In genomic region chr12:121802843-121803698, GRCh38 we compare ENCODE assay signal across 1 cellular context.
TF ChIP-seq lines count a peak whose summit lies in the region.

No MANE protein-coding gene starts in this region.

TF ChIP-seq in K562, 482 proteins besides CTCF, POLR2A, EP300 and RAD21 (continued from another document and continues in another):
- TF ChIP-seq MGA (IDR thresholded peaks at IDR 0.05), result no peak; the same call in 1 of the 2 replicates
- TF ChIP-seq DDX20 (tag; IDR thresholded peaks at IDR 0.05; ENCODE audit: low read depth), result no peak
- TF ChIP-seq RBM39 (optimal IDR thresholded peaks at IDR 0.05; ENCODE audit: low read depth, low read length), result peak; percentile 35
- TF ChIP-seq KLF10 (CRISPR knock-in tag; IDR thresholded peaks at IDR 0.05), result no peak
- peak; percentile 51; the same call in 1 of the 2 replicates for TF ChIP-seq HDAC2 (IDR thresholded peaks at IDR 0.05)
- peak; percentile 63; the same call in 1 of the 2 replicates for TF ChIP-seq KDM2B (CRISPR knock-in tag; IDR thresholded peaks at IDR 0.05)
- TF ChIP-seq ZNF408 (CRISPR knock-in tag; IDR thresholded peaks at IDR 0.05; ENCODE audit: low read depth), result no peak
- TF ChIP-seq CBX1 (IDR thresholded peaks at IDR 0.05; ENCODE audit: low read depth), result no peak; the same call in 1 of the 2 replicates
- no peak for TF ChIP-seq HMBOX1 (IDR thresholded peaks at IDR 0.05)
- TF ChIP-seq ZBTB17 (CRISPR knock-in tag; IDR thresholded peaks at IDR 0.05), result peak; percentile 98
- no peak for TF ChIP-seq ZNF518B (CRISPR knock-in tag; IDR thresholded peaks at IDR 0.05)
- no peak for TF ChIP-seq RHOXF2B (CRISPR knock-in tag; conservative IDR thresholded peaks at IDR 0.05)
- no peak for TF ChIP-seq TCFL5 (CRISPR knock-in tag; conservative IDR thresholded peaks at IDR 0.05)
- peak; percentile 31; the same call in 1 of the 2 replicates for TF ChIP-seq SP1 (CRISPR knock-in tag; IDR thresholded peaks at IDR 0.05)
- peak; percentile 97 for TF ChIP-seq ZBTB7A (IDR thresholded peaks at IDR 0.05; ENCODE audit: borderline replicate concordance, control insufficient read depth, low read depth, low read length)
- no peak for TF ChIP-seq HDAC3 (IDR thresholded peaks at IDR 0.05; ENCODE audit: borderline replicate concordance, partially characterized antibody)
- no peak for TF ChIP-seq PTBP1 (IDR thresholded peaks at IDR 0.05; ENCODE audit: low read depth, low read length)
- no peak for TF ChIP-seq CREB5 (CRISPR knock-in tag; IDR thresholded peaks at IDR 0.05)
- no peak for TF ChIP-seq ZNF561 (CRISPR knock-in tag; conservative IDR thresholded peaks at IDR 0.05)
- 0 out of 2 replicates have a peak, but pooled peaks have one; percentile 35 for TF ChIP-seq ZNF12 (CRISPR knock-in tag; IDR thresholded peaks at IDR 0.05)
- peak; percentile 90 for TF ChIP-seq RBFOX2 (IDR thresholded peaks at IDR 0.05; ENCODE audit: low read depth, low read length)
- no peak for TF ChIP-seq ZBTB40 (IDR thresholded peaks at IDR 0.05)
- 0 out of 2 replicates have a peak, but pooled peaks have one; percentile 4 for TF ChIP-seq ZBTB40 (CRISPR knock-in tag; IDR thresholded peaks at IDR 0.05)
- no peak; the same call in 1 of the 2 replicates for TF ChIP-seq CREB1 (IDR thresholded peaks at IDR 0.05)
- peak; percentile 45; the same call in 1 of the 2 replicates for TF ChIP-seq CREB1 (CRISPR knock-in tag; IDR thresholded peaks at IDR 0.05)
- TF ChIP-seq PTTG1 (tag; IDR thresholded peaks at IDR 0.05; ENCODE audit: low read depth), result no peak
- peak; percentile 10 for TF ChIP-seq RBBP5 (IDR thresholded peaks at IDR 0.05; ENCODE audit: borderline replicate concordance, insufficient read depth, low read length, poor library complexity, severe bottlenecking)
- peak; percentile 94 for TF ChIP-seq POLR2AphosphoS2 (IDR thresholded peaks at IDR 0.05; ENCODE audit: low read length)
- no peak for TF ChIP-seq THRAP3 (IDR thresholded peaks at IDR 0.05; ENCODE audit: borderline replicate concordance)
